ENCODE assay signal across 18 cellular contexts in the genomic region with DNA sequence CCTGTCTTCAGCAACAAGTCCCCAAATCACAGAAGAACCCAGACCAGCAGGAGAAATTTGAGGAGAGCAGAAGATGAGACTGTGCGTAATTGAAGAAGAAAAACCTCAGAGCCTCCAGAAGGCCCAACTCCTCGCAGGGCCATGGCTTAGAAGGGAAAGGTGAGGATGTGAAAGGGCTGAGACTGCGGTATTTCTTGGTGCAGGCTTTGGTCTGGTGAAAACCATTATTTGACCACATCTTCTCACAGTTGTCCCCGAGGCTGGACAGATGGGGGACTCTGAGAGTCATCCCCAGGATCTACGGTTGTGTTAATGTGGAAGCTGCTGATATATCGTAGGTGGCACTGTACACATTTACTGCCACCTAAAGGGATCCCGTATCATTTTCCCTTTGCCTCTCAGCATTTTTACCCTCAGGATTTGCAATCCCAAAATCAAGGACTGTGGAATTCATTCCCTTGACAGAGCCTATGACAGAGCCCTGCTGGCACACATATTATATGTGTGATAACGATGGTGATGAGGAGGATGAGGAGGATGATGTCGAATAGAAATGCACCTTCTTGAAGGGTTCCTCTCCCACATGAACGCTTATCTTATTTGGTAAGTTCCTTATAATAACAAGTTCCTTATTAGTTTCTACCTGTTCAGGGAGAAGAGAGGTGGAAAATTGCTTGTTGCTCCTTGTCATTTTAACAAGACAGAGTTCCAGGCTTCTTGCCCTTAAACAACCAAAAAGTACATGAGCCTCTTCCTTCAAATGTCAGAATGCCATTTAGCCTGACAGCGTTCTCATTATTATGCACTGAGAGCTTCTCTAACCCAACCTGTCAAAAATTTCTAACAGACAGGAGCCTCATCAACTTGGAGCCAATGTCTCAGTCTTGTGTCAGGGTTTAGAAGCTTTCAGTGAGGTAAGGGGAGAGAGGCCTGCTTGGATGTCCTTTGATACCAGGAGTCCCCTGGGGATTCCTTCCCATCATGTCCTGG.
DNase-seq lines count a peak whose midpoint lies in the region; ATAC-seq and TF ChIP-seq lines count a peak whose summit lies in the region.
"Had no signal": no experiment of that assay in that cellular context is flagged by ENCODE, and none has a peak within 500 bp of the region (broad histone marks: within the 10 kb centered on the region; RNA-seq: fewer than 3 reads in every experiment).

No MANE protein-coding gene starts in this region.

- H3K27ac ChIP-seq in esophagus muscularis mucosa (replicated peaks in 1 of 4) (no peak overlapping the region), SK-N-SH (ENCODE audit: low read depth in 2 of 2, low read length in 1 of 2) (no peak overlapping the region)

- peaks cover 12% of the 10 kb centered on the region for H3K27me3 Mint-ChIP-seq in activated CD4-positive, alpha-beta T cell treated with anti-CD3 and anti-CD28 coated beads for 36 hours

- H3K4me1 ChIP-seq in esophagus muscularis mucosa (peaks cover 0 to 16% (median 14%) of the 10 kb centered on the region in 4 donors), SK-N-SH (ENCODE audit: control insufficient read depth in 1 of 2, insufficient read depth in 2 of 2, low read depth in 1 of 2, low read length in 1 of 2) (no peaks in the 10 kb centered on the region; a peak in 1 of 4 replicates)

- H3K27ac Mint-ChIP-seq in activated CD4-positive, alpha-beta T cell treated with anti-CD3 and anti-CD28 coated beads for 36 hours: no peak overlapping the region

- no peaks in the 10 kb centered on the region for H3K79me2 ChIP-seq in SK-N-SH (ENCODE audit: insufficient read depth)

- no peak overlapping the region for H3K4me2 ChIP-seq in SK-N-SH

- H3K4me3 ChIP-seq in esophagus muscularis mucosa: no peak overlapping the region
- H3K4me3 ChIP-seq in SK-N-SH (ENCODE audit: low read depth in 2 of 2, low read length in 1 of 2): no peak overlapping the region
- H3K4me3 ChIP-seq: GM12878 had no signal

- H3K9me2 ChIP-seq in SK-N-SH: no peaks in the 10 kb centered on the region

- intact Hi-C loops in esophagus muscularis mucosa (cut with DNase I): loop anchor here (10.0 kb wide), 1 partner anchor 331 kb away; no protein-coding TSS in a partner anchor
- intact Hi-C loops in activated CD4-positive, alpha-beta T cell treated with anti-CD3 and anti-CD28 coated beads for 36 hours (cut with DNase I, micrococcal nuclease): no loop called here

- peak; percentile 28 for DNase-seq in activated CD8-positive, alpha-beta memory T cell treated with anti-CD3 and anti-CD28 coated beads for 24 hours
- no peak for DNase-seq in activated CD8-positive, alpha-beta memory T cell treated with anti-CD3 and anti-CD28 coated beads, Interleukin-2, amount 50 U/mL, for 4 hours
- peak; percentile 8 for DNase-seq in RPMI7951 (ENCODE audit: low read depth)
- peak; percentile 75 for DNase-seq in esophagus muscularis mucosa (ENCODE audit: extremely low spot score)
- DNase-seq in SK-N-SH: no peak
- DNase-seq in midbrain (lab: John Stamatoyannopoulos, UW): no peak
- DNase-seq in HuH-7 (ENCODE audit: low spot score): no peak
- no peak for DNase-seq in activated CD4-positive, alpha-beta T cell treated with anti-CD3 and anti-CD28 coated beads for 36 hours
- DNase-seq: C1 segment of cervical spinal cord, H7, IMR-90, Kasumi-1, NCI-H187 treated with DMSO at 0.1 percent for 48 hours, NCI-H2171, NCI-H524 treated with DMSO at 0.1 percent for 48 hours, SHP77 treated with DMSO at 0.1 percent for 48 hours had no signal

- no peak for TF ChIP-seq RAD21 in SK-N-SH (IDR thresholded peaks at IDR 0.05; ENCODE audit: low read length)

- H3K27me3 ChIP-seq in esophagus muscularis mucosa: no peaks in the 10 kb centered on the region
- H3K27me3 ChIP-seq in SK-N-SH (ENCODE audit: insufficient read depth): peaks cover 49% of the 10 kb centered on the region; the same call in 1 of the 2 replicates

- ATAC-seq in activated CD4-positive, alpha-beta T cell treated with anti-CD3 and anti-CD28 coated beads for 36 hours: no peak
- ATAC-seq: GM12878, Panc1 had no signal

- CTCF ChIA-PET in SK-N-SH (lab: Yijun Ruan, JAX): no interaction called here
- CTCF ChIA-PET in activated CD4-positive, alpha-beta T cell treated with anti-CD3 and anti-CD28 coated beads for 36 hours (lab: Charles Lee): interaction anchor here (0.5 kb wide), 1 partner anchor 40 kb away, joined by 3 read pairs; no protein-coding TSS in a partner anchor

- TF ChIP-seq EP300 in esophagus muscularis mucosa (IDR thresholded peaks at IDR 0.05): no peak
- TF ChIP-seq EP300 in SK-N-SH (IDR thresholded peaks at IDR 0.05; ENCODE audit: borderline replicate concordance in 1 of 2, low read depth in 1 of 2, low read length in 1 of 2): no peak

- H3K36me3 ChIP-seq in esophagus muscularis mucosa (no peaks in the 10 kb centered on the region), SK-N-SH (replicated peaks in 1 of 2; ENCODE audit: control insufficient read depth in 1 of 2, insufficient read depth in 2 of 2, low read length in 1 of 2) (no peaks in the 10 kb centered on the region)

- no peak overlapping the region for H2AFZ ChIP-seq in SK-N-SH (ENCODE audit: low read depth)

- H3K4me3 Mint-ChIP-seq in activated CD4-positive, alpha-beta T cell treated with anti-CD3 and anti-CD28 coated beads for 36 hours: no peak overlapping the region

- no peaks in the 10 kb centered on the region for H3K9me3 ChIP-seq in esophagus muscularis mucosa
- no peaks in the 10 kb centered on the region for H3K9me3 ChIP-seq in SK-N-SH

- WGBS in esophagus muscularis mucosa: 97% methylated on average over 11 of the region's 11 CpGs
- 51% methylated on average over 11 of the region's 11 CpGs for WGBS in SK-N-SH (ENCODE audit: low lambda C conversion rate)

- no peaks in the 10 kb centered on the region for H3K36me3 Mint-ChIP-seq in activated CD4-positive, alpha-beta T cell treated with anti-CD3 and anti-CD28 coated beads for 36 hours (ENCODE audit: low read depth)

- POLR2A ChIA-PET in SK-N-SH (lab: Yijun Ruan, JAX): no interaction called here
- POLR2A ChIA-PET in activated CD4-positive, alpha-beta T cell treated with anti-CD3 and anti-CD28 coated beads for 36 hours (lab: Charles Lee): no interaction called here

- no peaks in the 10 kb centered on the region for H4K20me1 ChIP-seq in SK-N-SH (ENCODE audit: insufficient read depth)

- no peaks in the 10 kb centered on the region for H3K4me1 Mint-ChIP-seq in activated CD4-positive, alpha-beta T cell treated with anti-CD3 and anti-CD28 coated beads for 36 hours

- no peaks in the 10 kb centered on the region for H3F3A ChIP-seq in SK-N-SH (replicated peaks; ENCODE audit: insufficient read depth)

- TF ChIP-seq POLR2A in esophagus muscularis mucosa (IDR thresholded peaks at IDR 0.05; ENCODE audit: low read depth): no peak

- TF ChIP-seq CTCF in esophagus muscularis mucosa (IDR thresholded peaks at IDR 0.05): no peak
- TF ChIP-seq CTCF in SK-N-SH (IDR thresholded peaks at IDR 0.05): no peak

- H3K9ac ChIP-seq in SK-N-SH: no peak overlapping the region

- H3K9me3 Mint-ChIP-seq in activated CD4-positive, alpha-beta T cell treated with anti-CD3 and anti-CD28 coated beads for 36 hours (ENCODE audit: low read depth): no peaks in the 10 kb centered on the region

TF ChIP-seq in SK-N-SH, 30 proteins besides CTCF, POLR2A, EP300 and RAD21:
- TF ChIP-seq ZBTB33 (IDR thresholded peaks at IDR 0.05; ENCODE audit: borderline replicate concordance, low read depth) (no peak), EZH2phosphoT487 (IDR thresholded peaks at IDR 0.05; ENCODE audit: borderline replicate concordance, low read depth) (no peak)

Comparison
In these comparisons a context has a peak if more than half of its experiments do, and no peak if none do; other contexts are left out.
1. DNase-seq: peak in activated CD8-positive, alpha-beta memory T cell treated with anti-CD3 and anti-CD28 coated beads for 24 hours (single experiment), RPMI7951 (single experiment) and esophagus muscularis mucosa (single experiment); none in activated CD8-positive, alpha-beta memory T cell treated with anti-CD3 and anti-CD28 coated beads, Interleukin-2, amount 50 U/mL, for 4 hours (single experiment), SK-N-SH (single experiment), midbrain (single experiment), HuH-7 (single experiment) and activated CD4-positive, alpha-beta T cell treated with anti-CD3 and anti-CD28 coated beads for 36 hours (single experiment).